ENCODE assay signal across 9 cellular contexts in the genomic region with DNA sequence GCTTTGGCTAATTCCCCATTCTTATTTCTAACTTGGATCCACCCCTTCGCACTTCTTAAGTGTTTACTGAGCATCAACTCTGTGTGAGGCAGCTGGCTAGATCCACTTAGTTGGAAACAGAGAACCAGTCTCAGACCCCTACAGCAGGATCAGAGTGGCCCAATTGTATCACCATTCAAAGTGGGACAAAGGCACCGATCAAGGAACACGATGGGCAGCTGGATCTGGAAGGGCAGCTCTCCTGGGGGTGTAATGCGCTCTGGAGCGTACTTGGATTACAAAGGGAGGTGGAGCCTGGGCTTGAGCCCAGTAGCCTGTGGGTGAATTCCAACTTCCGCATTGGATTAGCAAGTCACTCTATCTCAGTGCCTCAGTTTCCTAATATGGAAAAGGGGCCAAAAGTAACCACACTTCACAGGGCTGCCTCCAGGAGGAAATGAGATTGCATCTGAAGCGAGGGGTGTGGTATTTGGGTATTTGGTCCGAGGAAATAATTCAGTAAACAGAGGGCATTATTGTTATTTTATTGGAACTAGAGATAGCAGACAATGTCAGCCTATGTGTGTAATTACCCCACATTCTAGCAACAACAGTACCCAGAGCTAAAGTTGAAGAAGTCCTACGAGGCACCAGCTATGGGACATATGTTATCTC. TPM values are rescaled to one million over a fixed set of nuclear protein-coding genes. Genes with fewer than 3 reads are reported as not detected.
A peak's percentile ranks its signal among the peaks of the same experiment; 100 is the strongest.
DNase-seq lines count a peak whose midpoint lies in the region; ATAC-seq lines count a peak whose summit lies in the region.
"Had no signal": no experiment of that assay in that cellular context is flagged by ENCODE, and none has a peak within 500 bp of the region (broad histone marks: within the 10 kb centered on the region; RNA-seq: fewer than 3 reads in every experiment).

No MANE protein-coding gene starts in this region.

- peaks cover 1% of the 10 kb centered on the region for H3K79me1 ChIP-seq in mesendoderm (ENCODE audit: low read length)

- no peaks in the 10 kb centered on the region for H3K9me3 Mint-ChIP-seq in activated CD4-positive, alpha-beta T cell treated with anti-CD3 and anti-CD28 coated beads, Interleukin-2, amount 10 ng/mL, durations not matched to agents 7 days and 5 days

- H3K27me3 Mint-ChIP-seq in activated CD4-positive, alpha-beta T cell treated with anti-CD3 and anti-CD28 coated beads, Interleukin-2, amount 10 ng/mL, durations not matched to agents 7 days and 5 days = no peaks in the 10 kb centered on the region

- no peak overlapping the region for H3K4me2 ChIP-seq in mesendoderm (ENCODE audit: low read length)

- H3K4me1 ChIP-seq in duodenal mucosa (ENCODE audit: control insufficient read depth in 1 of 2, insufficient read depth in 2 of 2, low read length in 2 of 2) = peaks cover 20 to 29% of the 10 kb centered on the region in 2 donors
- peaks cover 11% of the 10 kb centered on the region for H3K4me1 ChIP-seq in mesendoderm (ENCODE audit: control insufficient read depth, low read depth, low read length)
- no peaks in the 10 kb centered on the region for H3K4me1 ChIP-seq in thymus (ENCODE audit: control insufficient read depth, insufficient read depth, low read length)

- H3K23ac ChIP-seq in mesendoderm (ENCODE audit: low read length) = no peak overlapping the region

- H2BK5ac ChIP-seq in mesendoderm (ENCODE audit: low read length) = no peak overlapping the region

- CTCF ChIA-PET in activated CD4-positive, alpha-beta T cell treated with anti-CD3 and anti-CD28 coated beads, Interleukin-2, amount 10 ng/mL, durations not matched to agents 7 days and 5 days (lab: Charles Lee) = interaction anchor here (4.7 kb wide), 1 partner anchor 8 kb away, joined by 33 read pairs; no protein-coding TSS in a partner anchor

- WGBS in mesendoderm (ENCODE audit: extremely low coverage, insufficient coverage, low lambda C conversion rate) = no CpG with 5 or more reads among the region's 9 CpGs
- WGBS in thymus = 96% methylated on average over 9 of the region's 9 CpGs

- H2AK5ac ChIP-seq in mesendoderm (ENCODE audit: low read length) = no peak overlapping the region

- H3K27ac ChIP-seq in duodenal mucosa (ENCODE audit: low read depth, low read length) (peak overlapping the region; percentile 13), mesendoderm (ENCODE audit: low read depth, low read length) (peak overlapping the region; percentile 17), thymus (ENCODE audit: low read depth) (peak overlapping the region; percentile 5)
- H3K27ac ChIP-seq: foreskin keratinocyte had no signal

- H3K79me2 ChIP-seq in mesendoderm (ENCODE audit: control insufficient read depth, insufficient read depth, low read length) = no peaks in the 10 kb centered on the region

- H3K4me3 Mint-ChIP-seq in activated CD4-positive, alpha-beta T cell treated with anti-CD3 and anti-CD28 coated beads, Interleukin-2, amount 10 ng/mL, durations not matched to agents 7 days and 5 days = no peak overlapping the region

- H3K4ac ChIP-seq in mesendoderm (ENCODE audit: low read depth, low read length) = no peak overlapping the region

- H3K9me3 ChIP-seq in duodenal mucosa (ENCODE audit: control insufficient read depth in 1 of 2, low read length in 2 of 2) = no peaks in the 10 kb centered on the region
- H3K9me3 ChIP-seq in thymus (ENCODE audit: control insufficient read depth) = no peaks in the 10 kb centered on the region

- H3K9ac ChIP-seq in duodenal mucosa (ENCODE audit: low read depth in 1 of 2, low read length in 2 of 2) = no peak overlapping the region
- H3K9ac ChIP-seq in mesendoderm (ENCODE audit: low read length) = no peak overlapping the region

- H3K36me3 Mint-ChIP-seq in activated CD4-positive, alpha-beta T cell treated with anti-CD3 and anti-CD28 coated beads, Interleukin-2, amount 10 ng/mL, durations not matched to agents 7 days and 5 days (ENCODE audit: low read depth) = peaks cover 31% of the 10 kb centered on the region

- no peak overlapping the region for H2BK120ac ChIP-seq in mesendoderm (ENCODE audit: low read depth, low read length)

- peak overlapping the region; percentile 76 for H3K27ac Mint-ChIP-seq in activated CD4-positive, alpha-beta T cell treated with anti-CD3 and anti-CD28 coated beads, Interleukin-2, amount 10 ng/mL, durations not matched to agents 7 days and 5 days

- H3K27me3 ChIP-seq in duodenal mucosa (ENCODE audit: control insufficient read depth in 1 of 2, insufficient read depth in 2 of 2, low read length in 2 of 2) (no peaks in the 10 kb centered on the region), mesendoderm (ENCODE audit: insufficient read depth, low read length, poor library complexity) (no peaks in the 10 kb centered on the region), thymus (ENCODE audit: control insufficient read depth, insufficient read depth) (no peaks in the 10 kb centered on the region)
- H3K27me3 ChIP-seq: foreskin keratinocyte had no signal

- no peak overlapping the region for H3K56ac ChIP-seq in mesendoderm (ENCODE audit: low read length)

- H3K36me3 ChIP-seq in duodenal mucosa (ENCODE audit: control insufficient read depth in 1 of 2, insufficient read depth in 2 of 2, low read length in 2 of 2) = peaks cover 3 to 30% of the 10 kb centered on the region in 2 donors
- no peaks in the 10 kb centered on the region for H3K36me3 ChIP-seq in mesendoderm (ENCODE audit: control insufficient read depth, insufficient read depth, low read length)
- peaks cover 15% of the 10 kb centered on the region for H3K36me3 ChIP-seq in thymus (ENCODE audit: control insufficient read depth, insufficient read depth)

- H3K4me3 ChIP-seq in duodenal mucosa (ENCODE audit: low read depth in 1 of 2, low read length in 2 of 2) (peak overlapping the region in 1 of 2 donors; percentile 17), mesendoderm (ENCODE audit: low read length) (no peak overlapping the region), thymus (ENCODE audit: low read length) (no peak overlapping the region)

- no peak overlapping the region for H4K5ac ChIP-seq in mesendoderm (ENCODE audit: low read length)

- H4K8ac ChIP-seq in mesendoderm (ENCODE audit: low read depth, low read length) = no peak overlapping the region

- ATAC-seq in HG03354 (IDR thresholded peaks at IDR 0.05; ENCODE audit: poor library complexity, severe bottlenecking, unreplicated experiment) = no peak
- ATAC-seq in HG03025 (IDR thresholded peaks at IDR 0.05; ENCODE audit: low FRiP score, unreplicated experiment) = no peak
- ATAC-seq: foreskin keratinocyte had no signal

- H3K4me1 Mint-ChIP-seq in activated CD4-positive, alpha-beta T cell treated with anti-CD3 and anti-CD28 coated beads, Interleukin-2, amount 10 ng/mL, durations not matched to agents 7 days and 5 days = peaks cover 54% of the 10 kb centered on the region

- POLR2A ChIA-PET in activated CD4-positive, alpha-beta T cell treated with anti-CD3 and anti-CD28 coated beads, Interleukin-2, amount 10 ng/mL, durations not matched to agents 7 days and 5 days (lab: Charles Lee) = no interaction called here

- DNase-seq in activated CD4-positive, alpha-beta T cell treated with anti-CD3 and anti-CD28 coated beads, Interleukin-2, amount 10 ng/mL, durations not matched to agents 7 days and 5 days = no peak
- DNase-seq in activated CD4-positive, alpha-beta T cell treated with anti-CD3 and anti-CD28 coated beads, Interleukin-2, amount 50 U/mL, for 48 hours = no peak
- peak; percentile 66 for DNase-seq in mesendoderm
- DNase-seq in activated CD4-positive, CD25-positive, alpha-beta regulatory T cell treated with anti-CD3 and anti-CD28 coated beads, Interleukin-2, amount 50 U/mL, for 72 hours = no peak
- DNase-seq: foreskin keratinocyte had no signal

- H3K18ac ChIP-seq in mesendoderm (ENCODE audit: low read length) = no peak overlapping the region

- no peak overlapping the region for H2BK15ac ChIP-seq in mesendoderm (replicated peaks; ENCODE audit: low read depth)

RNA-seq across cellular contexts. Expression of a gene that starts 11.9 kb away (rescaled TPM):
- total RNA-seq in activated CD4-positive, alpha-beta T cell treated with anti-CD3 and anti-CD28 coated beads, Interleukin-2, amount 10 ng/mL, durations not matched to agents 7 days and 5 days = 100 to 1,000 TPM; 101 to 107 TPM
- polyA plus RNA-seq in mesendoderm (2013, experiment 1 of 2) = 19.2 TPM
- polyA plus RNA-seq in mesendoderm (2013, experiment 2 of 2) = 19.4 TPM
- 34.2 TPM for polyA plus RNA-seq in thymus
